Comparison of ENCODE assay signal across 8 cellular contexts in the genomic region with DNA sequence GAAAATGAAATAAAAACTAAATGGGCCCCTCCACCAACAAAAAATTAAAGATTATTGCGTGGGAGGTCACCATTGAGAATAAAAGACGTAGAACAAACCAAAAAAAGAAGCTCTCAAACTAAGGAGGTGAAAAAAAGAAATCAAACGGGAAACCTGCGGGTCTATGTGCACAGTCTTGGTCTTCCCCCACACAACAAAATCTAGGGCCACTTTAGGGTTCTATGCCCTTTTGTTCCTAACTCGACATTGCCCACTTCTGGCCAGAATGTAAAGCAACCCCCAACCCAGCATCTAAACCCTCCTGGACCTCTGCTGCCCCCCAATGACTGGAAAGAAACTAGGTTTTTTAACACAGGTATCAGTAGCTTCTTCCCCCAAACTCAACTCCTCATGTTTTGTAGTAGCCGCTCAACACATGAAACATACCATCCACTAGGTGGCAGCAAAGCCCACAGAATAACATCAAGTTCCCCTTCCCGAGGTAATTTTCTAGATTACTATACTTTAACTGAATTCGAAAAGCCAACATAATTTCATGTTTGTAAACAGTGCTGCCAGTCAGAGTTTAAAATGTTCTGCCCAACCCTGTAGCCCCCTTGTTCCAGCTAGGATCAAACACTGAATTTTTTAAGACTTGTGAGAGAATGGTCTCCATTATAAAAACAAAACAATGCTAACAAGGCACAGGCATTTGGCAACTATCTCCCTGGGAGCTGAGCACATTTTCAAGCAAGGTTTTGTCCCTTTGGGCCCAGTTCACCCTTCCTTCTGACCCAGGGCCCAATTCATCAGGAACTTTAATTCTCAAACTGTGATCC. TPM values are rescaled to one million over a fixed set of nuclear protein-coding genes. Genes with fewer than 3 reads are reported as not detected.
DNase-seq lines count a peak whose midpoint lies in the region; FAIRE-seq and TF ChIP-seq lines count a peak whose summit lies in the region.

No MANE protein-coding gene starts in this region.

- H3K9me3 Mint-ChIP-seq in nephron progenitor cell = no peaks in the 10 kb centered on the region

- H3K9me3 ChIP-seq in Peyer's patch = no peaks in the 10 kb centered on the region
- no peaks in the 10 kb centered on the region for H3K9me3 ChIP-seq in thyroid gland

- peaks cover 54% of the 10 kb centered on the region for H3K36me3 Mint-ChIP-seq in nephron progenitor cell (ENCODE audit: low read depth)

- no peaks in the 10 kb centered on the region for H3K27me3 Mint-ChIP-seq in nephron progenitor cell (ENCODE audit: low read depth, poor library complexity)

- peak; percentile 88 for DNase-seq in H7
- DNase-seq in Kasumi-1 (lab: John Stamatoyannopoulos, UW) = peak; percentile 85 to 87
- peak in 2 of 3 donors; percentile 87 to 94 for DNase-seq in Peyer's patch
- peak; percentile 77 to 85 for DNase-seq in activated T-cell treated with anti-CD3 and anti-CD28 coated beads, Interleukin-2, amount 50 U/mL, for 48 hours
- DNase-seq in fibroblast of mammary gland (ENCODE audit: low read depth) = peak; percentile 83
- DNase-seq in nephron progenitor cell = peak; percentile 75
- peak; percentile 79 to 85 for DNase-seq in thyroid gland

- intact Hi-C loops in thyroid gland (cut with DNase I) = no loop called here

- peak overlapping the region; percentile 89 for H3K27ac Mint-ChIP-seq in nephron progenitor cell

- H3K4me1 ChIP-seq in Peyer's patch (peaks cover 0 to 12% (median 4%) of the 10 kb centered on the region in 4 donors), thyroid gland (peaks cover 37 to 69% of the 10 kb centered on the region in 2 donors)

- H3K27me3 ChIP-seq in H7 (ENCODE audit: control insufficient read depth, insufficient read depth, low read length) (no peaks in the 10 kb centered on the region), Peyer's patch (no peaks in the 10 kb centered on the region), thyroid gland (no peaks in the 10 kb centered on the region)

- H3K36me3 ChIP-seq in H7 (replicated peaks; ENCODE audit: control insufficient read depth, insufficient read depth, low read length) (peaks cover 12% of the 10 kb centered on the region), Peyer's patch (peaks cover 0 to 52% (median 0%) of the 10 kb centered on the region in 3 donors), thyroid gland (peaks cover 0 to 23% of the 10 kb centered on the region in 2 donors)

- peak in 1 of 2 donors; percentile 16 for TF ChIP-seq POLR2A in Peyer's patch (IDR thresholded peaks at IDR 0.05)
- no peak for TF ChIP-seq POLR2A in thyroid gland (IDR thresholded peaks at IDR 0.05)

- H3K27ac ChIP-seq in Peyer's patch (peak overlapping the region; percentile 46 to 86 (median 64)), thyroid gland (peak overlapping the region; percentile 71 to 86 (median 73))

- H3K4me3 ChIP-seq in H7 (ENCODE audit: insufficient read depth, low read depth, low read length) (no peak overlapping the region), Peyer's patch (peak overlapping the region in 1 of 4 donors; percentile 3), fibroblast of mammary gland (ENCODE audit: control insufficient read depth, low read depth, low read length) (no peak overlapping the region), thyroid gland (replicated peaks in 1 of 3) (no peak overlapping the region)

- no peak overlapping the region for H3K4me3 Mint-ChIP-seq in nephron progenitor cell

- peaks cover 23% of the 10 kb centered on the region for H3K4me1 Mint-ChIP-seq in nephron progenitor cell

- 25% methylated on average over 8 of the region's 8 CpGs for WGBS in thyroid gland, 2 donors

- FAIRE-seq in G401.6 (lab: Jason Lieb, UNC) = peak; percentile 98

- TF ChIP-seq CTCF in Peyer's patch (IDR thresholded peaks at IDR 0.05) = peak; percentile 95 to 100 (median 96)
- peak; percentile 60 for TF ChIP-seq CTCF in fibroblast of mammary gland (conservative IDR thresholded peaks at IDR 0.05; ENCODE audit: control insufficient read depth, insufficient read depth, low read depth, low read length)
- peak; percentile 73 for TF ChIP-seq CTCF in nephron progenitor cell (IDR thresholded peaks at IDR 0.05)
- peak; percentile 48 to 96 (median 80) for TF ChIP-seq CTCF in thyroid gland (IDR thresholded peaks at IDR 0.05)

RNA-seq across cellular contexts. Expression of a gene that starts 18.7 kb away (rescaled TPM):
- total RNA-seq in H7 (2014; rRNA removed; shearing (Covaris generic)) = 218 and 306 TPM in 2 replicates
- 100 to 1,000 TPM in 2 of 4 donors, 10 to 100 TPM in 2; 52.0 to 173 (median 123) TPM for total RNA-seq in Peyer's patch
- 100 to 1,000 TPM; 235 to 430 (median 335) TPM for total RNA-seq in thyroid gland

RNA-seq across cellular contexts. Expression of a gene that starts 27.8 kb away (rescaled TPM):
- 28.4 and 29.6 TPM in 2 replicates for total RNA-seq in H7 (2014; rRNA removed; shearing (Covaris generic))
- total RNA-seq in Peyer's patch (10 to 100 TPM; 28.1 to 51.4 (median 42.8) TPM), thyroid gland (10 to 100 TPM; 31.5 to 66.4 (median 53.7) TPM)
